Comparison of ENCODE assay signal across 9 cellular contexts in the genomic region with DNA sequence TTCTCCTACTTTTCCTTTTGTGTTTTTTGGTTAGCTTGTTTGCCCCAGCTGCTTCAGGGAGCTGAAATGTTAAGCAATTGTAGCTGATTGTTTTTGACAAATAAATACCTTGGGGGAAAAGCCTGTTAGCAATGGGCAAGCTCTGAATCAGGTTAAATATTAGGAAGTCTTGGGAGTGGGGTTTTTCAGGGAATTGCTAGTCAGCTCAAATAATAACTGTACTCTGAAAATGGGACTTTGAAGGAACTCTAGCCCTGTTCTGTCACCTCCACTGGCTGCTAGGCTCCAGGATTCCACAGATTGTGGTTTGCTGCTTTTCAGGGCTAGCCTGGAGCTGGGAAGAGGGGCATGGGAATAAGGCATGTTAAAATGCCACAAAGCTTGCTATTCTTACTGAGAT. TPM values are rescaled to one million over a fixed set of nuclear protein-coding genes. Genes with fewer than 3 reads are reported as not detected.
A peak's percentile ranks its signal among the peaks of the same experiment; 100 is the strongest.
DNase-seq lines count a peak whose midpoint lies in the region; ATAC-seq, FAIRE-seq and TF ChIP-seq lines count a peak whose summit lies in the region.
"Had no signal": no experiment of that assay in that cellular context is flagged by ENCODE, and none has a peak within 500 bp of the region (broad histone marks: within the 10 kb centered on the region; RNA-seq: fewer than 3 reads in every experiment).

No MANE protein-coding gene starts in this region.

- H3K4me1 Mint-ChIP-seq in CD4-positive, alpha-beta memory T cell = peaks cover 37 to 73% (median 56%) of the 10 kb centered on the region in 4 donors
- H3K4me1 Mint-ChIP-seq in naive thymus-derived CD4-positive, alpha-beta T cell = peaks cover 29 to 77% (median 65%) of the 10 kb centered on the region in 7 donors

- H4K20me1 ChIP-seq in KMS-11 (ENCODE audit: insufficient read depth) = no peaks in the 10 kb centered on the region

- no peak for ATAC-seq in naive thymus-derived CD4-positive, alpha-beta T cell
- ATAC-seq in GM21381 (IDR thresholded peaks at IDR 0.05; ENCODE audit: unreplicated experiment) = no peak
- ATAC-seq in GM18873 (IDR thresholded peaks at IDR 0.05; ENCODE audit: low FRiP score, unreplicated experiment) = no peak

- no peak for DNase-seq in CD4-positive, alpha-beta memory T cell
- DNase-seq in breast epithelium (ENCODE audit: low spot score in 2 of 2) = no peak
- peak in 1 of 9 donors; percentile 14 for DNase-seq in naive thymus-derived CD4-positive, alpha-beta T cell
- DNase-seq in posterior vena cava (ENCODE audit: low spot score) = no peak
- DNase-seq in GM12892 (ENCODE audit: insufficient read length) = no peak
- DNase-seq: NCI-H446 treated with DMSO at 0.1 percent for 48 hours had no signal

- peaks cover 59% of the 10 kb centered on the region; the same call in 1 of the 2 replicates for H3K79me2 ChIP-seq in KMS-11 (ENCODE audit: insufficient read depth, low read depth)

- H3K4me2 ChIP-seq in KMS-11 = no peak overlapping the region

- POLR2A ChIA-PET in CD4-positive, alpha-beta memory T cell (lab: Charles Lee; ENCODE audit: partially characterized antibody) = interaction anchor here (0.7 to 3.5 kb wide), 6 partner anchors 12 to 40 kb away, joined by 3 to 24 read pairs (median 8); partner anchors contain the start of genes ADK and AP3M1
- POLR2A ChIA-PET in naive thymus-derived CD4-positive, alpha-beta T cell (lab: Charles Lee) = interaction anchor here (0.7 to 4.2 kb wide), 4 partner anchors 11 to 40 kb away, joined by 3 to 52 read pairs (median 8); partner anchors contain the start of genes ADK and AP3M1

- peak overlapping the region in 7 of 8 donors; percentile 42 to 91 (median 77) for H3K4me3 Mint-ChIP-seq in CD4-positive, alpha-beta memory T cell
- H3K4me3 Mint-ChIP-seq in naive thymus-derived CD4-positive, alpha-beta T cell = peak overlapping the region; percentile 60 to 83 (median 70)

- H3K27ac ChIP-seq in CD4-positive, alpha-beta memory T cell (ENCODE audit: low read depth, low read length) = peak overlapping the region; percentile 28
- H3K27ac ChIP-seq in KMS-11 (peak overlapping the region; percentile 16; the same call in 1 of the 2 replicates), breast epithelium (peak overlapping the region; percentile 77 to 92)
- peak overlapping the region; percentile 62 for H3K27ac ChIP-seq in naive thymus-derived CD4-positive, alpha-beta T cell (ENCODE audit: low read depth, low read length)

- H3K36me3 Mint-ChIP-seq in CD4-positive, alpha-beta memory T cell = no peaks in the 10 kb centered on the region
- peaks cover 0 to 4% (median 3%) of the 10 kb centered on the region in 5 donors for H3K36me3 Mint-ChIP-seq in naive thymus-derived CD4-positive, alpha-beta T cell

- peaks cover 0 to 2% (median 0%) of the 10 kb centered on the region in 8 donors for H3K9me3 Mint-ChIP-seq in CD4-positive, alpha-beta memory T cell
- no peaks in the 10 kb centered on the region for H3K9me3 Mint-ChIP-seq in naive thymus-derived CD4-positive, alpha-beta T cell

- no peak overlapping the region for H3K9ac ChIP-seq in KMS-11

- no peak for TF ChIP-seq CTCF in KMS-11 (conservative IDR thresholded peaks at IDR 0.05; ENCODE audit: low read depth, low read length)
- TF ChIP-seq CTCF in breast epithelium (IDR thresholded peaks at IDR 0.05) = no peak

- peak overlapping the region; percentile 73 to 98 (median 95) for H3K27ac Mint-ChIP-seq in CD4-positive, alpha-beta memory T cell
- peak overlapping the region; percentile 86 to 97 (median 95) for H3K27ac Mint-ChIP-seq in naive thymus-derived CD4-positive, alpha-beta T cell

- no peak for FAIRE-seq in GM12892 (lab: Jason Lieb, UNC)

- H2AFZ ChIP-seq in KMS-11 (ENCODE audit: low read depth) = no peak overlapping the region

- H3K9me3 ChIP-seq in CD4-positive, alpha-beta memory T cell (ENCODE audit: control insufficient read depth in 1 of 2, low read length in 2 of 2) = no peaks in the 10 kb centered on the region
- no peaks in the 10 kb centered on the region for H3K9me3 ChIP-seq in breast epithelium
- H3K9me3 ChIP-seq in naive thymus-derived CD4-positive, alpha-beta T cell (ENCODE audit: control insufficient read depth in 2 of 3, low read length in 3 of 3) = no peaks in the 10 kb centered on the region

- intact Hi-C loops in CD4-positive, alpha-beta memory T cell (cut with micrococcal nuclease) = loop anchor here (2.0 to 5.0 kb wide), 2 partner anchors 14 to 38 kb away; partner anchors contain the start of genes ADK and AP3M1
- intact Hi-C loops in breast epithelium (cut with DNase I; ENCODE audit: low total_unique reads) = no loop called here
- intact Hi-C loops in naive thymus-derived CD4-positive, alpha-beta T cell (cut with micrococcal nuclease) = loop anchor here (1.0 to 5.0 kb wide), 5 partner anchors 9 to 39 kb away; partner anchors contain the start of gene ADK (in 1 of the 2)
- intact Hi-C loops in posterior vena cava (cut with DNase I) = no loop called here

- H3K27me3 Mint-ChIP-seq in CD4-positive, alpha-beta memory T cell = no peaks in the 10 kb centered on the region
- no peaks in the 10 kb centered on the region for H3K27me3 Mint-ChIP-seq in naive thymus-derived CD4-positive, alpha-beta T cell

- TF ChIP-seq POLR2A in breast epithelium (IDR thresholded peaks at IDR 0.05) (no peak), GM12892 (IDR thresholded peaks at IDR 0.05; ENCODE audit: low read depth, low read length) (no peak)

- no peaks in the 10 kb centered on the region for H3K36me3 ChIP-seq in CD4-positive, alpha-beta memory T cell (ENCODE audit: insufficient read depth, low read length)
- H3K36me3 ChIP-seq in KMS-11 (ENCODE audit: insufficient read depth) (no peaks in the 10 kb centered on the region), breast epithelium (no peaks in the 10 kb centered on the region)
- H3K36me3 ChIP-seq in naive thymus-derived CD4-positive, alpha-beta T cell (ENCODE audit: control insufficient read depth in 2 of 3, insufficient read depth in 3 of 3, low read length in 3 of 3) = no peaks in the 10 kb centered on the region

- H3K4me1 ChIP-seq in CD4-positive, alpha-beta memory T cell (ENCODE audit: insufficient read depth, low read length) = peaks cover 41% of the 10 kb centered on the region
- H3K4me1 ChIP-seq in KMS-11 (ENCODE audit: low read depth, poor library complexity, severe bottlenecking) (peaks cover 16% of the 10 kb centered on the region), breast epithelium (peaks cover 0 to 6% of the 10 kb centered on the region in 2 donors)
- H3K4me1 ChIP-seq in naive thymus-derived CD4-positive, alpha-beta T cell (ENCODE audit: control insufficient read depth in 2 of 2, insufficient read depth in 2 of 2, low read length in 2 of 2) = peaks cover 21 to 28% of the 10 kb centered on the region in 2 donors

- no peaks in the 10 kb centered on the region for H3K27me3 ChIP-seq in CD4-positive, alpha-beta memory T cell (ENCODE audit: insufficient read depth, low read length)
- H3K27me3 ChIP-seq in KMS-11 (ENCODE audit: insufficient read depth, low read depth) (no peaks in the 10 kb centered on the region), breast epithelium (no peaks in the 10 kb centered on the region)
- no peaks in the 10 kb centered on the region for H3K27me3 ChIP-seq in naive thymus-derived CD4-positive, alpha-beta T cell (ENCODE audit: control insufficient read depth in 2 of 2, insufficient read depth in 2 of 2, low read length in 2 of 2)

- CTCF ChIA-PET in CD4-positive, alpha-beta memory T cell (lab: Charles Lee; ENCODE audit: partially characterized antibody) = interaction anchor here (0.8 to 2.1 kb wide), 7 partner anchors 8 to 97 kb away, joined by 3 to 13 read pairs (median 3); no protein-coding TSS in a partner anchor
- CTCF ChIA-PET in naive thymus-derived CD4-positive, alpha-beta T cell (lab: Charles Lee) = interaction anchor here (0.9 to 4.1 kb wide), 6 partner anchors 14 to 313 kb away, joined by 3 to 23 read pairs (median 4); no protein-coding TSS in a partner anchor

- H3K4me3 ChIP-seq in CD4-positive, alpha-beta memory T cell (ENCODE audit: low read length in 2 of 2) = peak overlapping the region in 1 of 2 donors; percentile 11
- H3K4me3 ChIP-seq in KMS-11 (IDR thresholded peaks at IDR 0.05; ENCODE audit: insufficient read depth, low read depth, low read length) = no peak overlapping the region
- peak overlapping the region in 2 of 3 donors; percentile 27 to 30 for H3K4me3 ChIP-seq in breast epithelium
- peak overlapping the region; percentile 15 for H3K4me3 ChIP-seq in naive thymus-derived CD4-positive, alpha-beta T cell (ENCODE audit: low read length)

RNA-seq across cellular contexts. Expression of gene ADK, which starts 39.5 kb away (rescaled TPM):
- 10 to 100 TPM; 33.7 to 38.5 TPM for total RNA-seq in CD4-positive, alpha-beta memory T cell
- 10 to 100 TPM; 63.5 to 66.6 TPM for polyA plus RNA-seq in CD4-positive, alpha-beta memory T cell
- total RNA-seq in breast epithelium (10 to 100 TPM; 27.2 to 50.8 (median 40.0) TPM), posterior vena cava (10 to 100 TPM; 21.2 to 21.5 TPM)
- 10 to 100 TPM; 20.7 to 32.6 (median 25.0) TPM for total RNA-seq in naive thymus-derived CD4-positive, alpha-beta T cell
- polyA plus RNA-seq in naive thymus-derived CD4-positive, alpha-beta T cell = 10 to 100 TPM; 37.1 to 43.8 TPM
- 77.4 TPM for polyA plus RNA-seq in GM12892 (2012; ENCODE audit: missing spikeins)

RNA-seq across cellular contexts. Expression of gene AP3M1, which starts 39.9 kb away (rescaled TPM):
- 10 to 100 TPM; 38.6 to 38.8 TPM for total RNA-seq in CD4-positive, alpha-beta memory T cell
- polyA plus RNA-seq in CD4-positive, alpha-beta memory T cell = 10 to 100 TPM; 28.7 to 37.7 TPM
- total RNA-seq in breast epithelium = 10 to 100 TPM; 22.3 to 38.1 (median 23.2) TPM
- total RNA-seq in naive thymus-derived CD4-positive, alpha-beta T cell = 10 to 100 TPM; 21.8 to 49.3 (median 31.3) TPM
- 10 to 100 TPM; 24.8 to 34.5 TPM for polyA plus RNA-seq in naive thymus-derived CD4-positive, alpha-beta T cell
- 10 to 100 TPM; 25.7 to 28.3 TPM for total RNA-seq in posterior vena cava
- polyA plus RNA-seq in GM12892 (2012; ENCODE audit: missing spikeins) = 41.2 TPM

Comparison
In these comparisons a context has a peak if more than half of its experiments do, and no peak if none do; other contexts are left out.
1. H3K27ac ChIP-seq: peak in every context shown above with its lines; median percentile 84 in breast epithelium; 62 in naive thymus-derived CD4-positive, alpha-beta T cell; 28 in CD4-positive, alpha-beta memory T cell; 16 in KMS-11.
2. intact Hi-C loops: an anchor here in CD4-positive, alpha-beta memory T cell (2.0 to 5.0 kb wide) and naive thymus-derived CD4-positive, alpha-beta T cell (1.0 to 5.0 kb wide); none called in breast epithelium and posterior vena cava.